In genomic region chr9:109817846-109818472, GRCh38 we compare ENCODE assay signal across 8 cellular contexts. TPM values are rescaled to one million over a fixed set of nuclear protein-coding genes. Genes with fewer than 3 reads are reported as not detected.
DNase-seq lines count a peak whose midpoint lies in the region; ATAC-seq, FAIRE-seq and TF ChIP-seq lines count a peak whose summit lies in the region.

No MANE protein-coding gene starts in this region.

- H3K27me3 ChIP-seq in OCI-LY1 (ENCODE audit: insufficient read depth, low read length): no peaks in the 10 kb centered on the region
- peaks cover 0 to 8% of the 10 kb centered on the region in 2 experiments; a peak in 1 of 4 replicates for H3K27me3 ChIP-seq in GM12878 (replicated peaks in 1 of 2; ENCODE audit: control insufficient read depth in 2 of 2, insufficient read depth in 2 of 2, low read length in 1 of 2)
- no peaks in the 10 kb centered on the region for H3K27me3 ChIP-seq in smooth muscle cell (ENCODE audit: low read depth)

- CTCF ChIA-PET in GM12878 (lab: Yijun Ruan, JAX): interaction anchor here (0.6 to 4.9 kb wide), 30 partner anchors 10 to 745 kb away, joined by 3 to 71 read pairs (median 4); no protein-coding TSS in a partner anchor

- RAD21 ChIA-PET in GM12878 (lab: Charles Lee; ENCODE audit: unreplicated experiment): interaction anchor here (1.5 to 1.7 kb wide), 2 partner anchors 243 to 397 kb away, joined by 3 to 7 read pairs; no protein-coding TSS in a partner anchor

- H2AFZ ChIP-seq in OCI-LY1 (ENCODE audit: low read length): no peak overlapping the region
- H2AFZ ChIP-seq in GM12878 (ENCODE audit: control insufficient read depth, low read depth, low read length): no peak overlapping the region
- no peak overlapping the region for H2AFZ ChIP-seq in smooth muscle cell (ENCODE audit: low read depth)

- 2% methylated on average over 9 of the region's 9 CpGs for WGBS in GM12878 (ENCODE audit: insufficient coverage, insufficient replicate concordance, low lambda C conversion rate, missing lambda C conversion rate)
- WGBS in smooth muscle cell (ENCODE audit: low lambda C conversion rate): 2% methylated on average over 9 of the region's 9 CpGs

- DNase-seq in D341Med (ENCODE audit: low spot score) (peak; percentile 60), LHCN-M2 (ENCODE audit: low read depth) (peak; percentile 96), GM12878 (ENCODE audit: low read depth, low spot score) (peak; percentile 20), iPS DF 19.7 (ENCODE audit: low read depth, low spot score) (peak; percentile 76), smooth muscle cell (lab: John Stamatoyannopoulos, UW; ENCODE audit: unreplicated experiment) (peak; percentile 7)

- no peaks in the 10 kb centered on the region for H3K79me2 ChIP-seq in OCI-LY1 (ENCODE audit: insufficient read depth, low read length)
- H3K79me2 ChIP-seq in GM12878 (ENCODE audit: control insufficient read depth, insufficient read depth, low read length): no peaks in the 10 kb centered on the region
- peaks cover 39% of the 10 kb centered on the region for H3K79me2 ChIP-seq in smooth muscle cell (ENCODE audit: low read depth)

- SMC1A ChIA-PET in GM12878 (lab: Charles Lee; ENCODE audit: uncharacterized antibody, unreplicated experiment): interaction anchor here (0.7 to 3.1 kb wide), 13 partner anchors 12 to 570 kb away, joined by 3 to 19 read pairs (median 3); no protein-coding TSS in a partner anchor

- H3K9ac ChIP-seq in OCI-LY1 (ENCODE audit: low read length) (no peak overlapping the region), GM12878 (ENCODE audit: control insufficient read depth, insufficient read depth, low read length) (no peak overlapping the region), smooth muscle cell (ENCODE audit: low read depth) (peak overlapping the region; percentile 90)

- H3K4me2 ChIP-seq in OCI-LY1 (ENCODE audit: low read length) (no peak overlapping the region), GM12878 (ENCODE audit: control insufficient read depth, insufficient read depth) (no peak overlapping the region), smooth muscle cell (peak overlapping the region; percentile 73)

- no peaks in the 10 kb centered on the region for H3K9me3 ChIP-seq in OCI-LY1 (ENCODE audit: low read length)
- no peaks in the 10 kb centered on the region for H3K9me3 ChIP-seq in GM12878 (replicated peaks; ENCODE audit: control insufficient read depth, insufficient read depth, low read length)
- H3K9me3 ChIP-seq in smooth muscle cell (replicated peaks; ENCODE audit: low read depth): no peaks in the 10 kb centered on the region

- H3F3A ChIP-seq in OCI-LY1 (ENCODE audit: insufficient read depth, low read length) (no peaks in the 10 kb centered on the region), smooth muscle cell (ENCODE audit: low read depth) (peaks cover 21% of the 10 kb centered on the region)

- intact Hi-C loops in GM12878 (cut with micrococcal nuclease; ENCODE audit: unreplicated experiment): loop anchor here (1.0 to 5.0 kb wide), 2 partner anchors 239 to 244 kb away; no protein-coding TSS in a partner anchor

- H3K36me3 ChIP-seq in OCI-LY1 (ENCODE audit: insufficient read depth, low read length) (no peaks in the 10 kb centered on the region), GM12878 (ENCODE audit: control insufficient read depth in 2 of 2, insufficient read depth in 2 of 2, low read length in 1 of 2) (no peaks in the 10 kb centered on the region), smooth muscle cell (ENCODE audit: low read depth) (no peaks in the 10 kb centered on the region)

- ATAC-seq in GM21360 (IDR thresholded peaks at IDR 0.05; ENCODE audit: unreplicated experiment) (peak; percentile 93), GM12878 (peak; percentile 86), GM21528 (IDR thresholded peaks at IDR 0.05; ENCODE audit: low FRiP score, unreplicated experiment) (no peak)

- TF ChIP-seq POLR2A in GM12878 (IDR thresholded peaks at IDR 0.05; ENCODE audit: low read depth, low read length): no peak

- TF ChIP-seq RAD21 in GM12878 (IDR thresholded peaks at IDR 0.05; ENCODE audit: insufficient read depth, low read depth, low read length): peak; percentile 75

- POLR2A ChIA-PET in GM12878 (lab: Charles Lee): no interaction called here

- H3K4me3 ChIP-seq in OCI-LY1 (ENCODE audit: low read depth, low read length, poor library complexity, severe bottlenecking): no peak overlapping the region
- no peak overlapping the region for H3K4me3 ChIP-seq in GM12878
- H3K4me3 ChIP-seq in smooth muscle cell: peak overlapping the region; percentile 12

- H3K4me1 ChIP-seq in OCI-LY1 (ENCODE audit: insufficient read depth, low read length, severe bottlenecking) (no peaks in the 10 kb centered on the region), GM12878 (ENCODE audit: control insufficient read depth, insufficient read depth, low read length) (no peaks in the 10 kb centered on the region), smooth muscle cell (ENCODE audit: low read depth) (peaks cover 21% of the 10 kb centered on the region)

- in situ Hi-C loops in GM12878 (cut with MboI): loop anchor here (25.0 kb wide), 1 partner anchor 231 kb away; no protein-coding TSS in a partner anchor

- H3K27ac ChIP-seq in OCI-LY1 (ENCODE audit: low read depth, low read length, poor library complexity, severe bottlenecking): no peak overlapping the region
- no peak overlapping the region for H3K27ac ChIP-seq in GM12878 (ENCODE audit: control insufficient read depth, insufficient read depth)
- peak overlapping the region; percentile 99 for H3K27ac ChIP-seq in smooth muscle cell (ENCODE audit: low read depth)

- no TSS peak for BruUV-seq in GM12878 (replicated peaks; lab: Mats Ljungman, UMichigan)

- no peaks in the 10 kb centered on the region for H4K20me1 ChIP-seq in OCI-LY1 (ENCODE audit: insufficient read depth, low read length)
- no peaks in the 10 kb centered on the region; the same call in 1 of the 2 replicates for H4K20me1 ChIP-seq in GM12878 (ENCODE audit: control insufficient read depth, insufficient read depth)
- no peaks in the 10 kb centered on the region for H4K20me1 ChIP-seq in smooth muscle cell (ENCODE audit: low read depth)

- no peak for TF ChIP-seq EP300 in GM12878 (IDR thresholded peaks at IDR 0.05; ENCODE audit: borderline replicate concordance in 1 of 2, control insufficient read depth in 1 of 2, low read depth in 2 of 2, low read length in 2 of 2)

- no peaks in the 10 kb centered on the region for H3K9me2 ChIP-seq in OCI-LY1 (ENCODE audit: low read depth, low read length)

- peak; percentile 78 for FAIRE-seq in GM12878 (lab: Jason Lieb, UNC)

- TF ChIP-seq CTCF in OCI-LY1 (IDR thresholded peaks at IDR 0.05; ENCODE audit: low read length) (peak; percentile 93), GM12878 (IDR thresholded peaks at IDR 0.05 in 2 of 3, conservative IDR thresholded peaks at IDR 0.05 in 1 of 3; ENCODE audit: control insufficient read depth in 2 of 3, extremely low read depth in 1 of 3, insufficient read depth in 1 of 3, low read depth in 3 of 3, low read length in 3 of 3) (peak; percentile 75 to 94 (median 77)), smooth muscle cell (IDR thresholded peaks at IDR 0.05; ENCODE audit: borderline replicate concordance, insufficient read depth, poor library complexity, severe bottlenecking) (peak; percentile 88)

TF ChIP-seq in GM12878, 131 proteins besides CTCF, POLR2A, EP300 and RAD21 (continues in another document):
- TF ChIP-seq RELB (IDR thresholded peaks at IDR 0.05; ENCODE audit: low read depth) (no peak), CBFB (IDR thresholded peaks at IDR 0.05; ENCODE audit: low read depth) (no peak), SMC3 (IDR thresholded peaks at IDR 0.05; ENCODE audit: borderline replicate concordance, low read length) (peak; percentile 61)

RNA-seq across cellular contexts. Expression of gene PALM2AKAP2, which starts 38.0 kb away (rescaled TPM):
- 15.8 and 16.5 TPM in 2 replicates for total RNA-seq in LHCN-M2 (2014; rRNA removed)
- 10.6 TPM for polyA plus RNA-seq in LHCN-M2 (2012)
- total RNA-seq in GM12878 (2013; cell fraction: nucleolus; rRNA removed): not detected in 2 replicates
- not detected in 2 replicates for total RNA-seq in GM12878 (2014; rRNA removed)
- not detected in 2 replicates for total RNA-seq in GM12878 (2014; rRNA removed; fragmentation: Illumina TruSeq; extraction: Trizol)
- total RNA-seq in GM12878 (2021): 0.43 TPM in 1 of 2 replicates, not detected in the other
- not detected for polyA plus RNA-seq in GM12878 (2011; ENCODE audit: low read depth)
- 0.03 TPM in 1 of 2 replicates, not detected in the other for polyA plus RNA-seq in GM12878 (2011; rRNA removed)
- not detected in 2 replicates for polyA plus RNA-seq in GM12878 (2011; cell fraction: cytosol; rRNA removed)
- not detected in 2 replicates for polyA plus RNA-seq in GM12878 (2011; cell fraction: nucleus; rRNA removed)
- not detected in 2 replicates for polyA plus RNA-seq in GM12878 (2012)
- 0.01 TPM in 1 of 2 replicates, not detected in the other for polyA plus RNA-seq in GM12878 (2014; fragmentation: Illumina TruSeq; extraction: Trizol)
- polyA plus RNA-seq in GM12878 (2014; fragmentation: Nextera tagmentation; extraction: Ambion mirVana): not detected
- polyA plus RNA-seq in GM12878 (2014; rRNA removed): not detected in 2 replicates
- polyA plus RNA-seq in GM12878 (2016; fragmentation: Nextera tagmentation; extraction: Ambion mirVana): not detected
- not detected in 2 replicates for polyA minus RNA-seq in GM12878 (2011; rRNA and poly(A)+ RNA removed)
- polyA minus RNA-seq in GM12878 (2011; cell fraction: cytosol; rRNA and poly(A)+ RNA removed): not detected in 2 replicates
- polyA minus RNA-seq in GM12878 (2011; cell fraction: nucleus; rRNA and poly(A)+ RNA removed): not detected in 2 replicates
- 9.3 and 23.0 TPM in 2 replicates for total RNA-seq in smooth muscle cell
- polyA plus RNA-seq in smooth muscle cell: 5.8 and 9.8 TPM in 2 replicates

Comparison
In these comparisons a context has a peak if more than half of its experiments do, and no peak if none do; other contexts are left out.
1. DNase-seq: peak in every context shown above with its lines; median percentile 96 in LHCN-M2; 76 in iPS DF 19.7; 60 in D341Med; 20 in GM12878; 7 in smooth muscle cell.